ENCODE assay signal across 19 cellular contexts in genomic region chr2:160450486-160450885, GRCh38. TPM values are rescaled to one million over a fixed set of nuclear protein-coding genes. Genes with fewer than 3 reads are reported as not detected.
DNase-seq lines count a peak whose midpoint lies in the region; ATAC-seq, FAIRE-seq and TF ChIP-seq lines count a peak whose summit lies in the region.
"Had no signal": no experiment of that assay in that cellular context is flagged by ENCODE, and none has a peak within 500 bp of the region (broad histone marks: within the 10 kb centered on the region; RNA-seq: fewer than 3 reads in every experiment).

No MANE protein-coding gene starts in this region.

- H3K4me3 ChIP-seq in kidney (ENCODE audit: low read length in 2 of 2) (no peak overlapping the region), OCI-LY7 (ENCODE audit: low read depth, low read length, poor library complexity, severe bottlenecking) (no peak overlapping the region)
- H3K4me3 ChIP-seq: BLaER1, HAP-1 had no signal

- H3K9me2 ChIP-seq in OCI-LY7 (ENCODE audit: insufficient read depth, low read length) = no peaks in the 10 kb centered on the region

- DNase-seq in left ventricle myocardium superior (no peak), Right ventricle myocardium superior (no peak), kidney (no peak), OCI-LY7 (ENCODE audit: low spot score) (no peak)
- DNase-seq: Caco-2; CD4-positive, CD25-positive, alpha-beta regulatory T cell; CD8-positive, alpha-beta T cell; DMS153; DND-41; GOT3; HFFc6 had no signal

- H3K27ac ChIP-seq in kidney (ENCODE audit: low read depth in 2 of 2, low read length in 2 of 2) = no peak overlapping the region
- H3K27ac ChIP-seq in OCI-LY7 (ENCODE audit: low read depth, low read length, poor library complexity, severe bottlenecking) = no peak overlapping the region
- H3K27ac ChIP-seq: BLaER1, C4-2B had no signal

- no peaks in the 10 kb centered on the region for H3K9me3 ChIP-seq in kidney (ENCODE audit: control insufficient read depth in 1 of 2, low read length in 2 of 2)
- no peaks in the 10 kb centered on the region for H3K9me3 ChIP-seq in OCI-LY7 (ENCODE audit: low read length)
- H3K9me3 ChIP-seq: Caco-2, HAP-1 had no signal

- TF ChIP-seq CTCF in kidney (IDR thresholded peaks at IDR 0.05; ENCODE audit: borderline replicate concordance, extremely low read depth, insufficient read depth) (no peak), OCI-LY7 (conservative IDR thresholded peaks at IDR 0.05; ENCODE audit: low read length) (no peak)

- intact Hi-C loops in left ventricle myocardium superior (cut with micrococcal nuclease) (no loop called here), Right ventricle myocardium superior (cut with DNase I) (no loop called here), kidney (cut with DNase I) (no loop called here), OCI-LY7 (cut with micrococcal nuclease; ENCODE audit: unreplicated experiment) (loop anchor here (10.0 kb wide), 1 partner anchor 186 kb away; no protein-coding TSS in a partner anchor)

- no TSS peak for BruUV-seq in OCI-LY7 (replicated peaks; lab: Mats Ljungman, UMichigan)

- no peaks in the 10 kb centered on the region for H4K20me1 ChIP-seq in OCI-LY7 (ENCODE audit: insufficient read depth, low read length)
- H4K20me1 ChIP-seq: BLaER1 had no signal

- FAIRE-seq in endometrium (lab: Jason Lieb, UNC) = peak; percentile 59
- peak; percentile 62 for FAIRE-seq in kidney (lab: Jason Lieb, UNC)
- FAIRE-seq: G401.6, GM12892, H54 had no signal

- CTCF ChIA-PET in OCI-LY7 (lab: Charles Lee; ENCODE audit: unreplicated experiment) = no interaction called here

- POLR2A ChIA-PET in OCI-LY7 (lab: Charles Lee) = interaction anchor here (0.7 kb wide), 1 partner anchor 594 kb away, joined by 3 read pairs; no protein-coding TSS in a partner anchor

- peak; percentile 24 for ATAC-seq in left ventricle myocardium superior
- no peak for ATAC-seq in Right ventricle myocardium superior (ENCODE audit: poor library complexity)
- no peak for ATAC-seq in HG03139 (IDR thresholded peaks at IDR 0.05; ENCODE audit: unreplicated experiment)
- ATAC-seq: CD8-positive, alpha-beta T cell had no signal

- no peaks in the 10 kb centered on the region for H3K79me2 ChIP-seq in OCI-LY7 (ENCODE audit: insufficient read depth, low read depth, low read length)

- H3K4me2 ChIP-seq in OCI-LY7 (ENCODE audit: low read length) = no peak overlapping the region
- H3K4me2 ChIP-seq: BLaER1 had no signal

- no peak overlapping the region for H3K9ac ChIP-seq in kidney (ENCODE audit: low read length in 2 of 2)
- H3K9ac ChIP-seq: BLaER1 had no signal

- H2AFZ ChIP-seq in OCI-LY7 (ENCODE audit: low read length) = no peak overlapping the region

- H3K4me1 ChIP-seq in kidney (ENCODE audit: control insufficient read depth in 1 of 2, insufficient read depth in 1 of 2, low read depth in 1 of 2, low read length in 2 of 2) = peaks cover 2 to 7% of the 10 kb centered on the region in 2 donors
- no peaks in the 10 kb centered on the region for H3K4me1 ChIP-seq in OCI-LY7 (ENCODE audit: insufficient read depth, low read length, poor library complexity, severe bottlenecking)
- H3K4me1 ChIP-seq: Caco-2, HAP-1 had no signal

- H3K36me3 ChIP-seq in kidney (ENCODE audit: control insufficient read depth in 1 of 2, insufficient read depth in 2 of 2, low read length in 2 of 2) (no peaks in the 10 kb centered on the region), OCI-LY7 (ENCODE audit: insufficient read depth, low read length) (no peaks in the 10 kb centered on the region)
- H3K36me3 ChIP-seq: BLaER1, HAP-1 had no signal

RNA-seq across cellular contexts. Expression of gene RBMS1, which starts 43.1 kb away (rescaled TPM):
- total RNA-seq in left ventricle myocardium superior (60.8 TPM), Right ventricle myocardium superior (53.0 TPM), kidney (94.8 TPM), OCI-LY7 (2022) (35.7 and 40.6 TPM in 2 replicates)
- polyA plus RNA-seq in kidney (ENCODE audit: insufficient read depth, low read depth, low replicate concordance) = 25.6 TPM
- 21.8 and 29.5 TPM in 2 replicates for total RNA-seq in OCI-LY7 (2014; rRNA removed; shearing (Covaris generic))
